2 cellular contexts compared by ENCODE assay signal in genomic region chr7:103712991-103713778, GRCh38.
A peak's percentile ranks its signal among the peaks of the same experiment; 100 is the strongest.
TF ChIP-seq lines count a peak whose summit lies in the region.

No MANE protein-coding gene starts in this region.

TF ChIP-seq in HepG2, 621 proteins besides CTCF, POLR2A, EP300 and RAD21:
- TF ChIP-seq TRIM24 (CRISPR knock-in tag; IDR thresholded peaks at IDR 0.05) (no peak), MTF2 (CRISPR knock-in tag; IDR thresholded peaks at IDR 0.05; ENCODE audit: borderline replicate concordance) (no peak), PAF1 (CRISPR knock-in tag; IDR thresholded peaks at IDR 0.05) (no peak), RBM22 (optimal IDR thresholded peaks at IDR 0.05; ENCODE audit: low read length) (peak; percentile 47), ZNF782 (CRISPR knock-in tag; IDR thresholded peaks at IDR 0.05; ENCODE audit: borderline replicate concordance) (no peak), SOX5 (CRISPR knock-in tag; IDR thresholded peaks at IDR 0.05; ENCODE audit: borderline replicate concordance) (no peak)

TF ChIP-seq in SK-N-SH treated with all-trans-retinoic acid at 6 μM for 48 hours, 23 proteins besides CTCF, POLR2A, EP300 and RAD21:
- 0 out of 2 replicates have a peak, but pooled peaks have one; percentile 13 for TF ChIP-seq ISL1 (CRISPR knock-in tag; IDR thresholded peaks at IDR 0.05)
- no peak for TF ChIP-seq CSDC2 (CRISPR knock-in tag; IDR thresholded peaks at IDR 0.05)
- no peak for TF ChIP-seq CSRNP3 (CRISPR knock-in tag; IDR thresholded peaks at IDR 0.05)
